1 cellular context compared by ENCODE assay signal in genomic region chr17:6098050-6098449, GRCh38.
TF ChIP-seq lines count a peak whose summit lies in the region.

No MANE protein-coding gene starts in this region.

TF ChIP-seq in H1, 55 proteins besides CTCF, POLR2A, EP300 and RAD21 (continued from another document):
- TF ChIP-seq, protein P1, sequence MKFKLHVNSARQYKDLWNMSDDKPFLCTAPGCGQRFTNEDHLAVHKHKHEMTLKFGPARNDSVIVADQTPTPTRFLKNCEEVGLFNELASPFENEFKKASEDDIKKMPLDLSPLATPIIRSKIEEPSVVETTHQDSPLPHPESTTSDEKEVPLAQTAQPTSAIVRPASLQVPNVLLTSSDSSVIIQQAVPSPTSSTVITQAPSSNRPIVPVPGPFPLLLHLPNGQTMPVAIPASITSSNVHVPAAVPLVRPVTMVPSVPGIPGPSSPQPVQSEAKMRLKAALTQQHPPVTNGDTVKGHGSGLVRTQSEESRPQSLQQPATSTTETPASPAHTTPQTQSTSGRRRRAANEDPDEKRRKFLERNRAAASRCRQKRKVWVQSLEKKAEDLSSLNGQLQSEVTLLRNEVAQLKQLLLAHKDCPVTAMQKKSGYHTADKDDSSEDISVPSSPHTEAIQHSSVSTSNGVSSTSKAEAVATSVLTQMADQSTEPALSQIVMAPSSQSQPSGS (IDR thresholded peaks at IDR 0.05; ENCODE audit: low read length): no peak
- TF ChIP-seq SIX5 (IDR thresholded peaks at IDR 0.05; ENCODE audit: low read depth, low read length) (no peak), EGR1 (IDR thresholded peaks at IDR 0.05; ENCODE audit: borderline replicate concordance, low read depth, low read length) (no peak), KDM1A (IDR thresholded peaks at IDR 0.05; ENCODE audit: borderline replicate concordance, low read length) (no peak), CHD2 (IDR thresholded peaks at IDR 0.05; ENCODE audit: low read length) (no peak), KDM5A (IDR thresholded peaks at IDR 0.05; ENCODE audit: low read length) (no peak)
